25 cellular contexts compared by ENCODE assay signal in genomic region chr11:134925432-134925831, GRCh38.
A peak's percentile ranks its signal among the peaks of the same experiment; 100 is the strongest.
DNase-seq lines count a peak whose midpoint lies in the region; ATAC-seq, FAIRE-seq and TF ChIP-seq lines count a peak whose summit lies in the region.
"Had no signal": no experiment of that assay in that cellular context is flagged by ENCODE, and none has a peak within 500 bp of the region (broad histone marks: within the 10 kb centered on the region; RNA-seq: fewer than 3 reads in every experiment).

No MANE protein-coding gene starts in this region.

- 54% methylated on average over 3 of the region's 3 CpGs; no CpG with 5 or more reads in 1 of the 2 experiments for WGBS in IMR-90 (ENCODE audit: extremely low coverage in 2 of 2, insufficient read length in 1 of 2), 2 experiments
- 89 to 93% methylated on average over 1 to 3 of the region's 3 CpGs for WGBS in H1 (ENCODE audit: extremely low coverage in 1 of 2, insufficient coverage in 1 of 2, insufficient read length in 1 of 2, insufficient replicate concordance in 2 of 2, low coverage in 1 of 2, low lambda C conversion rate in 2 of 2, missing lambda C conversion rate in 1 of 2), 2 experiments

- peak; percentile 57 for FAIRE-seq in GM12892 (lab: Jason Lieb, UNC)
- no peak for FAIRE-seq in H1 (lab: Jason Lieb, UNC)
- FAIRE-seq: A549, D721Med, GM18507, H54 had no signal

- H3K27me3 ChIP-seq in IMR-90 (ENCODE audit: control insufficient read depth, insufficient read depth, low read length) (no peaks in the 10 kb centered on the region), H1 (replicated peaks in 1 of 4; ENCODE audit: control insufficient read depth in 3 of 4, extremely low read depth in 1 of 4, insufficient read depth in 3 of 4, low read length in 3 of 4) (no peaks in the 10 kb centered on the region)
- H3K27me3 ChIP-seq: BLaER1 treated with 17β-estradiol and CSF1 and Interleukin-3, amounts not matched to agents 10 nM and 100 nM had no signal

- H3K4me2 ChIP-seq in IMR-90 (ENCODE audit: low read depth, low read length) = no peak overlapping the region
- no peak overlapping the region for H3K4me2 ChIP-seq in H1 (ENCODE audit: insufficient read depth in 1 of 2, low read depth in 2 of 2, low read length in 2 of 2)
- H3K4me2 ChIP-seq: A549; BLaER1 treated with 17β-estradiol and CSF1 and Interleukin-3, amounts not matched to agents 10 nM and 100 nM; GM23338 had no signal

- in situ Hi-C loops in IMR-90 (cut with MboI; ENCODE audit: low sequenced_read_pairs) = no loop called here

- no peak for TF ChIP-seq POLR2A in GM12892 (IDR thresholded peaks at IDR 0.05; ENCODE audit: low read depth, low read length)
- no peak for TF ChIP-seq POLR2A in IMR-90 (IDR thresholded peaks at IDR 0.05; ENCODE audit: low read depth, low read length)
- no peak for TF ChIP-seq POLR2A in H1 (IDR thresholded peaks at IDR 0.05; ENCODE audit: control extremely low read depth in 1 of 2, low read depth in 2 of 2, low read length in 2 of 2)

- H3K9ac ChIP-seq in IMR-90 (ENCODE audit: low read depth, low read length) (no peak overlapping the region), H1 (replicated peaks in 1 of 4; ENCODE audit: extremely low read depth in 1 of 4, low read depth in 3 of 4, low read length in 3 of 4) (no peak overlapping the region)
- H3K9ac ChIP-seq: BLaER1 treated with 17β-estradiol and CSF1 and Interleukin-3, amounts not matched to agents 10 nM and 100 nM had no signal

- ATAC-seq in IMR-90 (ENCODE audit: low read depth) (no peak), HG03354 (IDR thresholded peaks at IDR 0.05; ENCODE audit: poor library complexity, severe bottlenecking, unreplicated experiment) (no peak), HG02588 (IDR thresholded peaks at IDR 0.05; ENCODE audit: unreplicated experiment) (no peak)
- no peak for ATAC-seq in activated CD8-positive, alpha-beta T cell treated with anti-CD3 and anti-CD28 coated beads for 36 hours
- ATAC-seq: A549, GM23338, HCT116 had no signal

- no peak for TF ChIP-seq RAD21 in IMR-90 (IDR thresholded peaks at IDR 0.05; ENCODE audit: low read length)
- no peak for TF ChIP-seq RAD21 in H1 (IDR thresholded peaks at IDR 0.05 in 1 of 2, conservative IDR thresholded peaks at IDR 0.05 in 1 of 2; ENCODE audit: low read depth in 2 of 2, low read length in 2 of 2)

- H4K5ac ChIP-seq in IMR-90 (ENCODE audit: low read depth, low read length) (no peak overlapping the region), H1 (ENCODE audit: insufficient read length, low read depth, low read length) (no peak overlapping the region)

- H3K14ac ChIP-seq in IMR-90 (replicated peaks; ENCODE audit: low read depth, low read length) = no peak overlapping the region
- no peak overlapping the region for H3K14ac ChIP-seq in H1 (ENCODE audit: insufficient read length)

- H4K20me1 ChIP-seq in IMR-90 (ENCODE audit: insufficient read depth, low read length) (no peaks in the 10 kb centered on the region), H1 (replicated peaks in 1 of 2; ENCODE audit: control insufficient read depth in 1 of 2, insufficient read depth in 2 of 2, low read length in 2 of 2) (peaks cover 0 to 3% of the 10 kb centered on the region in 2 experiments)
- H4K20me1 ChIP-seq: BLaER1 treated with 17β-estradiol and CSF1 and Interleukin-3, amounts not matched to agents 10 nM and 100 nM had no signal

- peaks cover 9% of the 10 kb centered on the region for H3K27me3 Mint-ChIP-seq in activated CD8-positive, alpha-beta T cell treated with anti-CD3 and anti-CD28 coated beads for 36 hours

- no peaks in the 10 kb centered on the region for H3K36me3 ChIP-seq in IMR-90 (ENCODE audit: control insufficient read depth, insufficient read depth, low read length)
- no peaks in the 10 kb centered on the region for H3K36me3 ChIP-seq in H1 (ENCODE audit: control insufficient read depth in 2 of 4, insufficient read depth in 4 of 4, low read length in 3 of 4)
- H3K36me3 ChIP-seq: BE2C; BLaER1 treated with 17β-estradiol and CSF1 and Interleukin-3, amounts not matched to agents 10 nM and 100 nM had no signal

- CTCF ChIA-PET in IMR-90 (lab: Yijun Ruan, JAX) = no interaction called here
- CTCF ChIA-PET in H1 (lab: Charles Lee; ENCODE audit: partially characterized antibody) = interaction anchor here (2.5 kb wide), 1 partner anchor 57 kb away, joined by 5 read pairs; no protein-coding TSS in a partner anchor
- CTCF ChIA-PET in activated CD8-positive, alpha-beta T cell treated with anti-CD3 and anti-CD28 coated beads for 36 hours (lab: Charles Lee) = no interaction called here

- H2AK5ac ChIP-seq in IMR-90 (ENCODE audit: low read depth, low read length) = no peak overlapping the region
- H2AK5ac ChIP-seq in H1 (ENCODE audit: low read depth, low read length) = peak overlapping the region; percentile 71; the same call in 1 of the 2 replicates

- H2BK5ac ChIP-seq in IMR-90 (ENCODE audit: low read depth, low read length, poor library complexity, severe bottlenecking) = peak overlapping the region; percentile 82
- no peak overlapping the region for H2BK5ac ChIP-seq in H1 (ENCODE audit: low read depth, low read length)

- no peak overlapping the region for H2BK12ac ChIP-seq in H1 (ENCODE audit: low read depth, low read length)

- H2BK120ac ChIP-seq in IMR-90 (ENCODE audit: low read depth, low read length) (no peak overlapping the region), H1 (replicated peaks; ENCODE audit: low read depth, low read length) (peak overlapping the region; percentile 43)

- H4K8ac ChIP-seq in IMR-90 (ENCODE audit: low read depth in 2 of 2, low read length in 2 of 2) (no peak overlapping the region), H1 (ENCODE audit: extremely low read depth, insufficient read depth, low read length) (no peak overlapping the region)

- no peak for TF ChIP-seq EP300 in H1 (IDR thresholded peaks at IDR 0.05; ENCODE audit: borderline replicate concordance in 1 of 2, low read depth in 2 of 2, low read length in 2 of 2)

- dilution Hi-C loops in IMR-90 (cut with HindIII; ENCODE audit: low sequenced_read_pairs, unreplicated experiment) = no loop called here

- no peak overlapping the region for H4K91ac ChIP-seq in IMR-90 (ENCODE audit: insufficient read depth, low read depth, low read length)
- H4K91ac ChIP-seq in H1 (replicated peaks; ENCODE audit: insufficient read length, low read length) = peak overlapping the region; percentile 84

- H3K27ac ChIP-seq in IMR-90 (ENCODE audit: insufficient read depth, low read length) (no peak overlapping the region), H1 (ENCODE audit: low read depth, low read length) (no peak overlapping the region)
- H3K27ac ChIP-seq: A549; BLaER1 treated with 17β-estradiol and CSF1 and Interleukin-3, amounts not matched to agents 10 nM and 100 nM had no signal

- H3K4me3 Mint-ChIP-seq in activated CD8-positive, alpha-beta T cell treated with anti-CD3 and anti-CD28 coated beads for 36 hours = no peak overlapping the region
- H3K4me3 Mint-ChIP-seq: CD14-positive monocyte; CD4-positive, alpha-beta T cell; CD8-positive, alpha-beta memory T cell; GM23338; HFFc6 had no signal

- peaks cover 2% of the 10 kb centered on the region for H3K9me3 Mint-ChIP-seq in activated CD8-positive, alpha-beta T cell treated with anti-CD3 and anti-CD28 coated beads for 36 hours
- H3K9me3 Mint-ChIP-seq: GM23338 had no signal

- no peak overlapping the region for H3K56ac ChIP-seq in IMR-90 (ENCODE audit: extremely low read depth, insufficient read depth, low read length)
- H3K56ac ChIP-seq in H1 (replicated peaks; ENCODE audit: insufficient read length, low read depth, low read length) = peak overlapping the region; percentile 98

- BruUV-seq in IMR-90 (replicated peaks; lab: Mats Ljungman, UMichigan) = no TSS peak

- H2AFZ ChIP-seq in IMR-90 (replicated peaks; ENCODE audit: low read length, poor library complexity) (no peak overlapping the region), H1 (ENCODE audit: low read length) (no peak overlapping the region)
- H2AFZ ChIP-seq: GM23338 had no signal

- intact Hi-C loops in IMR-90 (cut with micrococcal nuclease) = no loop called here
- intact Hi-C loops in activated CD8-positive, alpha-beta T cell treated with anti-CD3 and anti-CD28 coated beads for 36 hours (cut with micrococcal nuclease) = no loop called here

- H3K4me1 Mint-ChIP-seq in activated CD8-positive, alpha-beta T cell treated with anti-CD3 and anti-CD28 coated beads for 36 hours (ENCODE audit: low read depth) = no peaks in the 10 kb centered on the region
- H3K4me1 Mint-ChIP-seq: CD14-positive monocyte; CD8-positive, alpha-beta memory T cell; GM23338 had no signal

- H2AK9ac ChIP-seq in IMR-90 (replicated peaks; ENCODE audit: low read depth, low read length, poor library complexity) = no peak overlapping the region

- H2BK15ac ChIP-seq in IMR-90 (ENCODE audit: low read depth, low read length) (no peak overlapping the region), H1 (ENCODE audit: low read length) (no peak overlapping the region)

- H3K18ac ChIP-seq in IMR-90 (ENCODE audit: low read depth, low read length) (no peak overlapping the region), H1 (ENCODE audit: extremely low read depth, low read length) (no peak overlapping the region)

- DNase-seq in GM12892 (ENCODE audit: insufficient read length) (no peak), IMR-90 (no peak), H1 (ENCODE audit: low read depth in 1 of 2, low spot score in 2 of 2) (no peak), DMS79 treated with DMSO at 0.1 percent for 48 hours (lab: John Stamatoyannopoulos, UW) (no peak)
- DNase-seq in activated CD8-positive, alpha-beta T cell treated with anti-CD3 and anti-CD28 coated beads for 36 hours = no peak
- DNase-seq: 8988T; ACHN; AML-193; BE2C; CD4-positive, alpha-beta T cell; CD8-positive, alpha-beta memory T cell; DMS 273 treated with DMSO at 0.1 percent for 48 hours; DMS79; GF-D8; HFFc6 had no signal

- H3K9me3 ChIP-seq in IMR-90 (ENCODE audit: control insufficient read depth, insufficient read depth, low read length) (peaks cover 2% of the 10 kb centered on the region; the same call in 1 of the 2 replicates), H1 (ENCODE audit: insufficient read depth in 2 of 2, low read depth in 1 of 2, low read length in 1 of 2) (no peaks in the 10 kb centered on the region)
- H3K9me3 ChIP-seq: A549; BE2C; BLaER1 treated with 17β-estradiol and CSF1 and Interleukin-3, amounts not matched to agents 10 nM and 100 nM had no signal

- TF ChIP-seq CTCF in IMR-90 (conservative IDR thresholded peaks at IDR 0.05; ENCODE audit: low read depth, low read length) (no peak), H1 (IDR thresholded peaks at IDR 0.05; ENCODE audit: control extremely low read depth in 1 of 3, insufficient read depth in 1 of 3, low read depth in 1 of 3, low read length in 3 of 3) (no peak)
- no peak for TF ChIP-seq CTCF in activated CD8-positive, alpha-beta T cell treated with anti-CD3 and anti-CD28 coated beads for 36 hours (IDR thresholded peaks at IDR 0.05)

- H3K9me1 ChIP-seq in IMR-90 (ENCODE audit: insufficient read depth, low read length) = no peaks in the 10 kb centered on the region

- no peak overlapping the region for H3K27ac Mint-ChIP-seq in activated CD8-positive, alpha-beta T cell treated with anti-CD3 and anti-CD28 coated beads for 36 hours
- H3K27ac Mint-ChIP-seq: CD14-positive monocyte; CD4-positive, alpha-beta T cell; CD8-positive, alpha-beta memory T cell; GM23338; HFFc6 had no signal

- H3K79me1 ChIP-seq in IMR-90 (ENCODE audit: low read depth in 1 of 2, low read length in 2 of 2) = no peaks in the 10 kb centered on the region
- no peaks in the 10 kb centered on the region for H3K79me1 ChIP-seq in H1 (ENCODE audit: low read depth, low read length)

- no peaks in the 10 kb centered on the region for H3K36me3 Mint-ChIP-seq in activated CD8-positive, alpha-beta T cell treated with anti-CD3 and anti-CD28 coated beads for 36 hours (ENCODE audit: low read depth)
- H3K36me3 Mint-ChIP-seq: CD14-positive monocyte; CD8-positive, alpha-beta memory T cell had no signal

- H3K79me2 ChIP-seq in H1 (ENCODE audit: control insufficient read depth in 1 of 2, insufficient read depth in 2 of 2, low read length in 2 of 2) = no peaks in the 10 kb centered on the region

- H3K4ac ChIP-seq in IMR-90 (ENCODE audit: low read depth, low read length) (no peak overlapping the region), H1 (replicated peaks; ENCODE audit: insufficient read length, low read depth, low read length) (no peak overlapping the region)

- H3K23me2 ChIP-seq in H1 (ENCODE audit: low read depth, low read length) = peaks cover 5% of the 10 kb centered on the region; the same call in 1 of the 2 replicates

- H3K4me3 ChIP-seq in IMR-90 (ENCODE audit: insufficient read depth, low read depth, low read length) (no peak overlapping the region), H1 (ENCODE audit: extremely low read depth in 1 of 4, insufficient read depth in 2 of 4, low read depth in 3 of 4, low read length in 4 of 4) (no peak overlapping the region)
- H3K4me3 ChIP-seq: A549; BLaER1 treated with 17β-estradiol and CSF1 and Interleukin-3, amounts not matched to agents 10 nM and 100 nM; GM23338 had no signal

- H3K4me1 ChIP-seq in IMR-90 (ENCODE audit: control insufficient read depth, insufficient read depth, low read length) = no peaks in the 10 kb centered on the region
- H3K4me1 ChIP-seq in H1 (replicated peaks in 1 of 4; ENCODE audit: control insufficient read depth in 3 of 4, insufficient read depth in 4 of 4, low read length in 3 of 4) = no peaks in the 10 kb centered on the region
- H3K4me1 ChIP-seq: A549, BE2C had no signal

- H2BK20ac ChIP-seq in IMR-90 (ENCODE audit: low read depth, low read length) (no peak overlapping the region), H1 (ENCODE audit: low read length) (no peak overlapping the region)

- POLR2A ChIA-PET in IMR-90 (lab: Charles Lee; ENCODE audit: unreplicated experiment) (no interaction called here), H1 (lab: Charles Lee; ENCODE audit: partially characterized antibody) (no interaction called here)
- POLR2A ChIA-PET in activated CD8-positive, alpha-beta T cell treated with anti-CD3 and anti-CD28 coated beads for 36 hours (lab: Charles Lee) = no interaction called here

- H3K23ac ChIP-seq in IMR-90 (ENCODE audit: low read depth, low read length) = no peak overlapping the region
- H3K23ac ChIP-seq in H1 (ENCODE audit: insufficient read length) = no peak overlapping the region
